9 cellular contexts compared by ENCODE assay signal in genomic region chr22:21559345-21560125, GRCh38. TPM values are rescaled to one million over a fixed set of nuclear protein-coding genes. Genes with fewer than 3 reads are reported as not detected.
DNase-seq lines count a peak whose midpoint lies in the region; ATAC-seq, FAIRE-seq and TF ChIP-seq lines count a peak whose summit lies in the region.
"Not testable (repeated sequence)": the region's sequence is repeated elsewhere in the genome, so short reads cannot be mapped to it uniquely, and the experiment has no call there.
"Had no signal": no experiment of that assay in that cellular context is flagged by ENCODE, and none has a peak within 500 bp of the region (broad histone marks: within the 10 kb centered on the region; RNA-seq: fewer than 3 reads in every experiment).

No MANE protein-coding gene starts in this region.

- not testable (repeated sequence) for H3K36me3 Mint-ChIP-seq in activated CD4-positive, alpha-beta T cell treated with anti-CD3 and anti-CD28 coated beads, Interleukin-2, amount 10 ng/mL, durations not matched to agents 24 days and 14 days (ENCODE audit: low read depth); chondrocyte (ENCODE audit: low read depth); stimulated activated effector memory CD8-positive, alpha-beta T cell treated with anti-CD3 and anti-CD28 coated beads, Interleukin-12 subunit alpha, Interleukin-12 subunit beta, amount 100 ng/mL, for 72 hours

- POLR2A ChIA-PET in IMR-90 (lab: Charles Lee; ENCODE audit: unreplicated experiment); HepG2 (lab: Yijun Ruan, JAX): not testable (repeated sequence)

- not testable (repeated sequence) for H3K4me1 Mint-ChIP-seq in activated CD4-positive, alpha-beta T cell treated with anti-CD3 and anti-CD28 coated beads, Interleukin-2, amount 10 ng/mL, durations not matched to agents 24 days and 14 days; chondrocyte (ENCODE audit: low read depth); stimulated activated effector memory CD8-positive, alpha-beta T cell treated with anti-CD3 and anti-CD28 coated beads, Interleukin-12 subunit alpha, Interleukin-12 subunit beta, amount 100 ng/mL, for 72 hours

- not testable (repeated sequence) for H3K18ac ChIP-seq in IMR-90 (ENCODE audit: low read depth, low read length)

- not testable (repeated sequence) for H3K27ac ChIP-seq in IMR-90 (ENCODE audit: insufficient read depth, low read length); HepG2 (ENCODE audit: extremely low read length, insufficient read depth, low read length); upper lobe of right lung

- not testable (repeated sequence) for H2BK5ac ChIP-seq in IMR-90 (ENCODE audit: low read depth, low read length, poor library complexity, severe bottlenecking)

- ATAC-seq in IMR-90 (ENCODE audit: low read depth) (peak; percentile 57), HepG2 (peak; percentile 45), upper lobe of right lung (peak; percentile 67)
- peak; percentile 33 for ATAC-seq in stimulated activated effector memory CD8-positive, alpha-beta T cell treated with anti-CD3 and anti-CD28 coated beads, Interleukin-12 subunit alpha, Interleukin-12 subunit beta, amount 100 ng/mL, for 72 hours

- H4K91ac ChIP-seq in IMR-90 (ENCODE audit: insufficient read depth, low read depth, low read length): not testable (repeated sequence)

- dilution Hi-C loops in IMR-90 (cut with HindIII; ENCODE audit: low sequenced_read_pairs, unreplicated experiment): not testable (repeated sequence)

- TF ChIP-seq POLR2A in IMR-90 (IDR thresholded peaks at IDR 0.05; ENCODE audit: low read depth, low read length); HepG2 (IDR thresholded peaks at IDR 0.05; ENCODE audit: insufficient read depth in 1 of 2, low read depth in 2 of 2, low read length in 2 of 2): not testable (repeated sequence)

- H3K9me3 Mint-ChIP-seq in activated CD4-positive, alpha-beta T cell treated with anti-CD3 and anti-CD28 coated beads, Interleukin-2, amount 10 ng/mL, durations not matched to agents 24 days and 14 days; chondrocyte (ENCODE audit: low read depth); stimulated activated effector memory CD8-positive, alpha-beta T cell treated with anti-CD3 and anti-CD28 coated beads, Interleukin-12 subunit alpha, Interleukin-12 subunit beta, amount 100 ng/mL, for 72 hours: not testable (repeated sequence)

- H3K4me3 ChIP-seq in IMR-90 (ENCODE audit: insufficient read depth, low read depth, low read length); HepG2 (replicated peaks in 1 of 3; ENCODE audit: insufficient read depth in 1 of 3, low read depth in 2 of 3, low read length in 3 of 3); upper lobe of right lung: not testable (repeated sequence)

- not testable (repeated sequence) for H2BK15ac ChIP-seq in IMR-90 (ENCODE audit: low read depth, low read length)

- H4K5ac ChIP-seq in IMR-90 (ENCODE audit: low read depth, low read length): not testable (repeated sequence)

- not testable (repeated sequence) for H3K79me2 ChIP-seq in HepG2 (ENCODE audit: insufficient read depth, low read length)

- not testable (repeated sequence) for H3K27me3 Mint-ChIP-seq in activated CD4-positive, alpha-beta T cell treated with anti-CD3 and anti-CD28 coated beads, Interleukin-2, amount 10 ng/mL, durations not matched to agents 24 days and 14 days; chondrocyte (ENCODE audit: low read depth)

- CTCF ChIA-PET in IMR-90 (lab: Yijun Ruan, JAX); HepG2 (lab: Yijun Ruan, JAX; ENCODE audit: low intra/inter-chr PET ratio, low total read pairs): not testable (repeated sequence)

- H2AK9ac ChIP-seq in IMR-90 (replicated peaks; ENCODE audit: low read depth, low read length, poor library complexity): not testable (repeated sequence)

- not testable (repeated sequence) for H2BK20ac ChIP-seq in IMR-90 (ENCODE audit: low read depth, low read length)

- not testable (repeated sequence) for H3K79me1 ChIP-seq in IMR-90 (ENCODE audit: low read depth in 1 of 2, low read length in 2 of 2)

- not testable (repeated sequence) for H3K36me3 ChIP-seq in IMR-90 (ENCODE audit: control insufficient read depth, insufficient read depth, low read length); HepG2 (replicated peaks in 1 of 2; ENCODE audit: control insufficient read depth in 1 of 2, insufficient read depth in 2 of 2, low read length in 2 of 2); upper lobe of right lung

- H4K8ac ChIP-seq in IMR-90 (ENCODE audit: low read depth in 2 of 2, low read length in 2 of 2): not testable (repeated sequence)

- not testable (repeated sequence) for FAIRE-seq in HepG2 (lab: Jason Lieb, UNC)

- not testable (repeated sequence) for H3K9me3 ChIP-seq in IMR-90 (ENCODE audit: control insufficient read depth, insufficient read depth, low read length); HepG2 (ENCODE audit: low read length); upper lobe of right lung

- H4K20me1 ChIP-seq in IMR-90 (ENCODE audit: insufficient read depth, low read length); HepG2 (ENCODE audit: insufficient read depth, low read length): not testable (repeated sequence)

- H3K27me3 ChIP-seq in IMR-90 (ENCODE audit: control insufficient read depth, insufficient read depth, low read length); HepG2 (ENCODE audit: control insufficient read depth in 1 of 2, insufficient read depth in 2 of 2, low read length in 2 of 2); upper lobe of right lung: not testable (repeated sequence)

- H2BK120ac ChIP-seq in IMR-90 (ENCODE audit: low read depth, low read length): not testable (repeated sequence)

- not testable (repeated sequence) for BruUV-seq in IMR-90 (replicated peaks; lab: Mats Ljungman, UMichigan); HepG2 (replicated peaks; lab: Mats Ljungman, UMichigan)

- not testable (repeated sequence) for H2AFZ ChIP-seq in IMR-90 (replicated peaks; ENCODE audit: low read length, poor library complexity); HepG2 (ENCODE audit: low read length)

- in situ Hi-C loops in IMR-90 (cut with MboI; ENCODE audit: low sequenced_read_pairs); HepG2 (cut with HindIII; ENCODE audit: extremely low pct_ligation_motif_present, low pct_unique_long_range_greater_than_20kb): not testable (repeated sequence)

- TF ChIP-seq EP300 in HepG2 (IDR thresholded peaks at IDR 0.05; ENCODE audit: low read depth in 2 of 2, low read length in 2 of 2); HepG2 (CRISPR knock-in tag; IDR thresholded peaks at IDR 0.05; ENCODE audit: borderline replicate concordance): not testable (repeated sequence)

- not testable (repeated sequence) for DNase-seq in IMR-90; HepG2 (ENCODE audit: low spot score)
- peak; percentile 7 for DNase-seq in activated CD4-positive, alpha-beta T cell treated with anti-CD3 and anti-CD28 coated beads, Interleukin-2, amount 10 ng/mL, durations not matched to agents 24 days and 14 days
- DNase-seq in chondrocyte (ENCODE audit: low spot score) (peak; percentile 56), posterior vena cava (ENCODE audit: low spot score) (peak; percentile 22), upper lobe of right lung (peak; percentile 38)
- DNase-seq in stimulated activated effector memory CD8-positive, alpha-beta T cell treated with anti-CD3 and anti-CD28 coated beads, Interleukin-12 subunit alpha, Interleukin-12 subunit beta, amount 100 ng/mL, for 72 hours (ENCODE audit: low spot score in 2 of 2): peak in 1 of 2 donors; percentile 44

- not testable (repeated sequence) for H3K4ac ChIP-seq in IMR-90 (ENCODE audit: low read depth, low read length)

- H3K14ac ChIP-seq in IMR-90 (replicated peaks; ENCODE audit: low read depth, low read length): not testable (repeated sequence)

- H3K4me1 ChIP-seq in IMR-90 (ENCODE audit: control insufficient read depth, insufficient read depth, low read length); upper lobe of right lung: not testable (repeated sequence)
- H3K4me1 ChIP-seq in HepG2 (ENCODE audit: insufficient read depth, low read length): peaks cover 14% of the 10 kb centered on the region

- not testable (repeated sequence) for H3K56ac ChIP-seq in IMR-90 (ENCODE audit: extremely low read depth, insufficient read depth, low read length)

- WGBS in IMR-90 (ENCODE audit: extremely low coverage in 2 of 2, insufficient read length in 1 of 2), 2 experiments: no CpG with 5 or more reads among the region's 10 CpGs
- WGBS in HepG2 (ENCODE audit: low lambda C conversion rate): 13% methylated on average over 3 of the region's 10 CpGs

- H3K4me3 Mint-ChIP-seq in activated CD4-positive, alpha-beta T cell treated with anti-CD3 and anti-CD28 coated beads, Interleukin-2, amount 10 ng/mL, durations not matched to agents 24 days and 14 days; chondrocyte (ENCODE audit: unreplicated experiment); stimulated activated effector memory CD8-positive, alpha-beta T cell treated with anti-CD3 and anti-CD28 coated beads, Interleukin-12 subunit alpha, Interleukin-12 subunit beta, amount 100 ng/mL, for 72 hours: not testable (repeated sequence)

- TF ChIP-seq CTCF in IMR-90 (conservative IDR thresholded peaks at IDR 0.05; ENCODE audit: low read depth, low read length); chondrocyte (IDR thresholded peaks at IDR 0.05); HepG2 (CRISPR knock-in tag; IDR thresholded peaks at IDR 0.05); upper lobe of right lung (IDR thresholded peaks at IDR 0.05): not testable (repeated sequence)

- not testable (repeated sequence) for H3K9ac ChIP-seq in IMR-90 (ENCODE audit: low read depth, low read length); HepG2 (ENCODE audit: insufficient read depth, low read depth, low read length)

- TF ChIP-seq RAD21 in IMR-90 (IDR thresholded peaks at IDR 0.05; ENCODE audit: low read length); HepG2 (CRISPR knock-in tag; IDR thresholded peaks at IDR 0.05): not testable (repeated sequence)

- not testable (repeated sequence) for H3K9me1 ChIP-seq in IMR-90 (ENCODE audit: insufficient read depth, low read length)

- H2AK5ac ChIP-seq in IMR-90 (ENCODE audit: low read depth, low read length): not testable (repeated sequence)

- not testable (repeated sequence) for H3K23ac ChIP-seq in IMR-90 (ENCODE audit: low read depth, low read length)

- intact Hi-C loops in IMR-90 (cut with micrococcal nuclease); activated CD4-positive, alpha-beta T cell treated with anti-CD3 and anti-CD28 coated beads, Interleukin-2, amount 10 ng/mL, durations not matched to agents 24 days and 14 days (cut with micrococcal nuclease); HepG2 (cut with micrococcal nuclease; ENCODE audit: unreplicated experiment); posterior vena cava (cut with DNase I); upper lobe of right lung (cut with DNase I): not testable (repeated sequence)

- not testable (repeated sequence) for H3K27ac Mint-ChIP-seq in activated CD4-positive, alpha-beta T cell treated with anti-CD3 and anti-CD28 coated beads, Interleukin-2, amount 10 ng/mL, durations not matched to agents 24 days and 14 days; chondrocyte (ENCODE audit: unreplicated experiment); stimulated activated effector memory CD8-positive, alpha-beta T cell treated with anti-CD3 and anti-CD28 coated beads, Interleukin-12 subunit alpha, Interleukin-12 subunit beta, amount 100 ng/mL, for 72 hours

- not testable (repeated sequence) for H3K4me2 ChIP-seq in IMR-90 (ENCODE audit: low read depth, low read length); HepG2 (ENCODE audit: low read depth, low read length)

RNA-seq across cellular contexts. Expression of gene UBE2L3, which starts 8.0 kb away (rescaled TPM):
- total RNA-seq in IMR-90 (2012; rRNA removed) (29.0 and 66.1 TPM in 2 replicates), chondrocyte (53.2 to 57.5 TPM (median 53.7 TPM) in 3 replicates), HepG2 (2016; rRNA removed; fragmentation: Illumina TruSeq; extraction: Trizol) (58.1 and 74.0 TPM in 2 replicates), posterior vena cava (10 to 100 TPM; 36.2 to 36.8 TPM), upper lobe of right lung (45.7 TPM)
- polyA plus RNA-seq in IMR-90 (2012; rRNA removed) (69.4 and 72.9 TPM in 2 replicates), HepG2 (2011; rRNA removed) (28.4 and 30.2 TPM in 2 replicates)
- 27.8 and 59.4 TPM in 2 replicates for polyA plus RNA-seq in IMR-90 (2012; cell fraction: cytosol; rRNA removed)
- polyA plus RNA-seq in IMR-90 (2012; cell fraction: nucleus; rRNA removed; ENCODE audit: low replicate concordance): 9.0 and 22.5 TPM in 2 replicates
- total RNA-seq in activated CD4-positive, alpha-beta T cell treated with anti-CD3 and anti-CD28 coated beads, Interleukin-2, amount 10 ng/mL, durations not matched to agents 24 days and 14 days: 62.1 and 63.3 TPM in 2 replicates
- total RNA-seq in HepG2 (2016; cell fraction: cytosol; rRNA removed; fragmentation: Illumina TruSeq; extraction: Trizol; ENCODE audit: low read depth): 18.9 and 21.0 TPM in 2 replicates
- 54.7 and 71.2 TPM in 2 replicates for total RNA-seq in HepG2 (2016; cell fraction: insoluble cytoplasmic fraction; rRNA removed; fragmentation: Illumina TruSeq; extraction: Trizol)
- 28.3 and 30.3 TPM in 2 replicates for total RNA-seq in HepG2 (2016; cell fraction: membrane; rRNA removed; fragmentation: Illumina TruSeq; extraction: Trizol)
- total RNA-seq in HepG2 (2016; cell fraction: nucleus; rRNA removed; fragmentation: Illumina TruSeq; extraction: Trizol): 19.5 and 20.6 TPM in 2 replicates
- polyA plus RNA-seq in HepG2 (2011; cell fraction: cytosol; rRNA removed): 23.5 and 29.7 TPM in 2 replicates
- polyA plus RNA-seq in HepG2 (2011; cell fraction: nucleus; rRNA removed): 6.3 and 8.9 TPM in 2 replicates
- 34.6 and 41.4 TPM in 2 replicates for polyA plus RNA-seq in HepG2 (2012)
- polyA plus RNA-seq in HepG2 (2016; cell fraction: cytosol; fragmentation: Illumina TruSeq; extraction: Trizol; ENCODE audit: low read depth): 22.0 and 22.8 TPM in 2 replicates
- 108 and 112 TPM in 2 replicates for polyA plus RNA-seq in HepG2 (2016; cell fraction: insoluble cytoplasmic fraction; fragmentation: Illumina TruSeq; extraction: Trizol; ENCODE audit: low read depth)
- polyA plus RNA-seq in HepG2 (2016; cell fraction: membrane; fragmentation: Illumina TruSeq; extraction: Trizol; ENCODE audit: low read depth): 30.8 and 30.9 TPM in 2 replicates
- 38.8 and 39.3 TPM in 2 replicates for polyA plus RNA-seq in HepG2 (2016; cell fraction: nucleus; fragmentation: Illumina TruSeq; extraction: Trizol; ENCODE audit: insufficient read depth, low read depth)
- polyA minus RNA-seq in HepG2 (2011; rRNA and poly(A)+ RNA removed; ENCODE audit: low replicate concordance): 22.7 and 33.2 TPM in 2 replicates
- 16.1 and 16.5 TPM in 2 replicates for polyA minus RNA-seq in HepG2 (2011; cell fraction: cytosol; rRNA and poly(A)+ RNA removed)
- polyA minus RNA-seq in HepG2 (2011; cell fraction: nucleus; rRNA and poly(A)+ RNA removed): 8.5 and 11.7 TPM in 2 replicates

RNA-seq across cellular contexts. Expression of gene RIMBP3C, which starts 8.3 kb away (rescaled TPM):
- total RNA-seq in IMR-90 (2012; rRNA removed) (0.28 and 0.36 TPM in 2 replicates), chondrocyte (0.22 to 0.75 TPM (median 0.38 TPM) in 3 replicates), HepG2 (2016; rRNA removed; fragmentation: Illumina TruSeq; extraction: Trizol) (0.11 and 0.15 TPM in 2 replicates), posterior vena cava (under 1 TPM in 1 of 2 donors, not detected in 1; 0.14 TPM), upper lobe of right lung (0.41 TPM)
- polyA plus RNA-seq in IMR-90 (2012; rRNA removed) (0.05 and 0.10 TPM in 2 replicates), HepG2 (2011; rRNA removed) (not detected in 2 replicates)
- polyA plus RNA-seq in IMR-90 (2012; cell fraction: cytosol; rRNA removed): 0.05 and 0.14 TPM in 2 replicates
- 0.02 and 0.17 TPM in 2 replicates for polyA plus RNA-seq in IMR-90 (2012; cell fraction: nucleus; rRNA removed; ENCODE audit: low replicate concordance)
- total RNA-seq in activated CD4-positive, alpha-beta T cell treated with anti-CD3 and anti-CD28 coated beads, Interleukin-2, amount 10 ng/mL, durations not matched to agents 24 days and 14 days: 0.19 and 0.26 TPM in 2 replicates
- total RNA-seq in HepG2 (2016; cell fraction: cytosol; rRNA removed; fragmentation: Illumina TruSeq; extraction: Trizol; ENCODE audit: low read depth): not detected in 2 replicates
- 0.13 and 0.16 TPM in 2 replicates for total RNA-seq in HepG2 (2016; cell fraction: insoluble cytoplasmic fraction; rRNA removed; fragmentation: Illumina TruSeq; extraction: Trizol)
- 0.03 TPM in 1 of 2 replicates, not detected in the other for total RNA-seq in HepG2 (2016; cell fraction: membrane; rRNA removed; fragmentation: Illumina TruSeq; extraction: Trizol)
- 0.22 TPM in 1 of 2 replicates, not detected in the other for total RNA-seq in HepG2 (2016; cell fraction: nucleus; rRNA removed; fragmentation: Illumina TruSeq; extraction: Trizol)
- 0.01 TPM in 2 replicates for polyA plus RNA-seq in HepG2 (2011; cell fraction: cytosol; rRNA removed)
- polyA plus RNA-seq in HepG2 (2011; cell fraction: nucleus; rRNA removed): 0.03 TPM in 1 of 2 replicates, not detected in the other
- polyA plus RNA-seq in HepG2 (2012): 0.03 TPM in 2 replicates
- polyA plus RNA-seq in HepG2 (2016; cell fraction: cytosol; fragmentation: Illumina TruSeq; extraction: Trizol; ENCODE audit: low read depth): not detected in 2 replicates
- 0.04 and 0.11 TPM in 2 replicates for polyA plus RNA-seq in HepG2 (2016; cell fraction: insoluble cytoplasmic fraction; fragmentation: Illumina TruSeq; extraction: Trizol; ENCODE audit: low read depth)
- polyA plus RNA-seq in HepG2 (2016; cell fraction: membrane; fragmentation: Illumina TruSeq; extraction: Trizol; ENCODE audit: low read depth): 0.05 TPM in 1 of 2 replicates, not detected in the other
- not detected in 2 replicates for polyA plus RNA-seq in HepG2 (2016; cell fraction: nucleus; fragmentation: Illumina TruSeq; extraction: Trizol; ENCODE audit: insufficient read depth, low read depth)
- polyA minus RNA-seq in HepG2 (2011; rRNA and poly(A)+ RNA removed; ENCODE audit: low replicate concordance): 0.02 and 0.49 TPM in 2 replicates
- polyA minus RNA-seq in HepG2 (2011; cell fraction: cytosol; rRNA and poly(A)+ RNA removed): not detected in 2 replicates
- not detected in 2 replicates for polyA minus RNA-seq in HepG2 (2011; cell fraction: nucleus; rRNA and poly(A)+ RNA removed)
- total RNA-seq: Calu3; CD8-positive, alpha-beta T cell had no signal
